ENCODE assay signal across 8 cellular contexts in the genomic region with DNA sequence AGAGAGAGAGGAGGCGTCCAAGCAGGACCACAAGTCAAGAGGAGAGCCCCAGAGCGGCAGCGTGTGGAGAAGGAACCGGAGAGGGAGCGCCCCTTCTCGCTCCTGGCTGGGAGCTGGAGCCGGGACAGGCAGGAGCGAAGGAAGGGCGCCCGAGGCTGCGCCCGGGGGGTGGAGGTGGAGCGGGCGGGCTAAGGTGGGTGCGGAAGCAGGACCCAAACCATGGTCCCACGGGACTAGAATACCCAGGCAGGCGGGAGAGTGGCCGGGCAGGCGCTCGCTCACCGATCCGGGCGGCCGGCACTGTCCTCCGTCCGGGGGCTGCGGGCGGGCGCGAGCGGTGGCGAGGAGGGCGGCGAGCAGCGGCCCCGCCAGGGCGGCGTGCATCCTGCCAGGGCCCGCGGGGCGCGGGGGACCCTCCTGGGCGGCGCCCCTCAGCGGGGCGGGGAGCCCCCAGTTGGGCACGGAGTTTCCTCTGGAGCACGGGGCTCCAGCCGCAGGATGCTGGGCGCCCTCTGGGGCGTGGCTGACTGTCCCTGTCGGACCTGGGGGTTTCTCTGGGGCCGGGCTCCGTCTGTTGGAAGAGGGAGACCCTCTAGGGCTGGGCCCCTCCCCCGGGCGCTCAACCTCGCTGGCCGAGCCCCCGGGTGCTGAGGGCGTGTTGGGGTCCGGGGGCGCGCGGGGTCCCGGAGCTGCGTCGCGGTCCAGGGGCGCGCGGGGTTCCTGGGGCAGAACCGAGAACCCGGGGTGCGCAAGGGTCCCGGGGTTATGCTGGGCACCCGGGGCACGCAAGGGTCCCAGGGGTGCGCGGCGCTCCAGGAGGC. TPM values are rescaled to one million over a fixed set of nuclear protein-coding genes. Genes with fewer than 3 reads are reported as not detected.
DNase-seq lines count a peak whose midpoint lies in the region; ATAC-seq and TF ChIP-seq lines count a peak whose summit lies in the region.

No MANE protein-coding gene starts in this region.

- DNase-seq in activated naive CD8-positive, alpha-beta T cell treated with anti-CD3 and anti-CD28 coated beads for 36 hours, result no peak
- DNase-seq in iPS-NIHi11 (ENCODE audit: low spot score), result peak; percentile 58
- no peak for DNase-seq in smooth muscle cell (lab: John Stamatoyannopoulos, UW; ENCODE audit: unreplicated experiment)
- DNase-seq in globus pallidus (ENCODE audit: low spot score), result no peak
- no peak for DNase-seq in nucleus accumbens (lab: John Stamatoyannopoulos, UW)

- H3K9me3 Mint-ChIP-seq in activated naive CD8-positive, alpha-beta T cell treated with anti-CD3 and anti-CD28 coated beads for 36 hours, result no peaks in the 10 kb centered on the region

- H3F3A ChIP-seq in smooth muscle cell (ENCODE audit: low read depth), result no peaks in the 10 kb centered on the region

- H4K20me1 ChIP-seq in smooth muscle cell (ENCODE audit: low read depth), result peaks cover 25% of the 10 kb centered on the region

- H2AFZ ChIP-seq in smooth muscle cell (ENCODE audit: low read depth), result peak overlapping the region; percentile 81

- TF ChIP-seq CTCF in HEK293 (tag by site-specific recombination; IDR thresholded peaks at IDR 0.05) (peak; percentile 43; the same call in 1 of the 2 replicates), smooth muscle cell (IDR thresholded peaks at IDR 0.05; ENCODE audit: borderline replicate concordance, insufficient read depth, poor library complexity, severe bottlenecking) (no peak)

- H3K79me2 ChIP-seq in smooth muscle cell (ENCODE audit: low read depth), result peaks cover 4% of the 10 kb centered on the region

- H3K9ac ChIP-seq in smooth muscle cell (ENCODE audit: low read depth), result no peak overlapping the region

- ATAC-seq in GM19023 (IDR thresholded peaks at IDR 0.05; ENCODE audit: unreplicated experiment) (no peak), GM18519 (IDR thresholded peaks at IDR 0.05; ENCODE audit: low FRiP score, unreplicated experiment) (no peak)

- H3K4me1 ChIP-seq in HEK293 (ENCODE audit: control insufficient read depth, insufficient read depth, low read length) (peaks cover 11% of the 10 kb centered on the region), smooth muscle cell (ENCODE audit: low read depth) (peaks cover 11% of the 10 kb centered on the region)

- peaks cover 5% of the 10 kb centered on the region for H3K4me1 Mint-ChIP-seq in activated naive CD8-positive, alpha-beta T cell treated with anti-CD3 and anti-CD28 coated beads for 36 hours

- H3K9me3 ChIP-seq in HEK293 (ENCODE audit: control insufficient read depth, insufficient read depth, low read depth, low read length) (no peaks in the 10 kb centered on the region), smooth muscle cell (replicated peaks; ENCODE audit: low read depth) (no peaks in the 10 kb centered on the region)

- H3K36me3 Mint-ChIP-seq in activated naive CD8-positive, alpha-beta T cell treated with anti-CD3 and anti-CD28 coated beads for 36 hours, result no peaks in the 10 kb centered on the region

- CTCF ChIA-PET in HEK293 (lab: Yijun Ruan, JAX), result interaction anchor here (0.6 to 8.5 kb wide), 19 partner anchors 10 to 258 kb away, joined by 3 to 151 read pairs (median 8); no protein-coding TSS in a partner anchor

- POLR2A ChIA-PET in HEK293 (lab: Yijun Ruan, JAX), result interaction anchor here (0.8 kb wide), 1 partner anchor 22 kb away, joined by 3 read pairs; no protein-coding TSS in a partner anchor

- peak overlapping the region; percentile 98 for H3K4me2 ChIP-seq in smooth muscle cell

- H3K27me3 ChIP-seq in smooth muscle cell (ENCODE audit: low read depth), result peaks cover 38% of the 10 kb centered on the region

- H3K27me3 Mint-ChIP-seq in activated naive CD8-positive, alpha-beta T cell treated with anti-CD3 and anti-CD28 coated beads for 36 hours, result peaks cover 55% of the 10 kb centered on the region

- peak overlapping the region; percentile 53 for H3K4me3 ChIP-seq in HEK293 (ENCODE audit: low read depth, low read length)
- peak overlapping the region; percentile 72 for H3K4me3 ChIP-seq in smooth muscle cell

- H3K27ac ChIP-seq in HEK293 (ENCODE audit: extremely low read depth, low read depth, low read length), result peak overlapping the region; percentile 81; the same call in 1 of the 2 replicates
- H3K27ac ChIP-seq in smooth muscle cell (ENCODE audit: low read depth), result no peak overlapping the region

- 2% methylated on average over 13 of the region's 80 CpGs for WGBS in smooth muscle cell (ENCODE audit: low lambda C conversion rate)

- no peak overlapping the region for H3K27ac Mint-ChIP-seq in activated naive CD8-positive, alpha-beta T cell treated with anti-CD3 and anti-CD28 coated beads for 36 hours

- H3K4me3 Mint-ChIP-seq in activated naive CD8-positive, alpha-beta T cell treated with anti-CD3 and anti-CD28 coated beads for 36 hours, result peak overlapping the region; percentile 58

- peaks cover 0 to 11% of the 10 kb centered on the region in 2 experiments; a peak in 1 of 3 replicates for H3K36me3 ChIP-seq in HEK293 (ENCODE audit: control insufficient read depth in 2 of 2, insufficient read depth in 1 of 2, low read length in 2 of 2)
- H3K36me3 ChIP-seq in smooth muscle cell (ENCODE audit: low read depth), result no peaks in the 10 kb centered on the region

TF ChIP-seq in HEK293, 187 proteins besides CTCF, POLR2A, EP300 and RAD21 (continues in another document):
- TF ChIP-seq HIC1 (tag by site-specific recombination; IDR thresholded peaks at IDR 0.05) (peak; percentile 28; the same call in 1 of the 2 replicates), ZBTB8A (tag by site-specific recombination; IDR thresholded peaks at IDR 0.05) (peak; percentile 91), ZNF792 (tag by site-specific recombination; IDR thresholded peaks at IDR 0.05) (no peak), ZEB2 (tag by site-specific recombination; IDR thresholded peaks at IDR 0.05) (peak; percentile 51; the same call in 1 of the 2 replicates), ZNF24 (tag by site-specific recombination; IDR thresholded peaks at IDR 0.05) (no peak), ZNF571 (tag by site-specific recombination; IDR thresholded peaks at IDR 0.05) (no peak), ZBTB6 (tag by site-specific recombination; IDR thresholded peaks at IDR 0.05) (peak; percentile 96), KLF1 (tag by site-specific recombination; IDR thresholded peaks at IDR 0.05) (no peak), ZNF501 (tag by site-specific recombination; IDR thresholded peaks at IDR 0.05) (0 out of 2 replicates have a peak, but pooled peaks have one; percentile 46), ZNF76 (tag by site-specific recombination; IDR thresholded peaks at IDR 0.05; ENCODE audit: borderline replicate concordance, low read depth) (0 out of 2 replicates have a peak, but pooled peaks have one; percentile 1), ZNF155 (tag by site-specific recombination; IDR thresholded peaks at IDR 0.05) (no peak), IKZF3 (tag by site-specific recombination; IDR thresholded peaks at IDR 0.05) (peak; percentile 75), ZBTB21 (tag by site-specific recombination; IDR thresholded peaks at IDR 0.05) (no peak), ZBTB17 (tag by site-specific recombination; IDR thresholded peaks at IDR 0.05) (peak; percentile 94), ZBTB20 (tag by site-specific recombination; IDR thresholded peaks at IDR 0.05) (peak; percentile 53), ZNF248 (tag by site-specific recombination; IDR thresholded peaks at IDR 0.05) (no peak), ZNF596 (tag by site-specific recombination; IDR thresholded peaks at IDR 0.05) (peak; percentile 42; the same call in 1 of the 2 replicates), SP2 (tag by site-specific recombination; IDR thresholded peaks at IDR 0.05) (peak; percentile 27; the same call in 1 of the 2 replicates), ZNF223 (tag by site-specific recombination; IDR thresholded peaks at IDR 0.05) (peak; percentile 45; the same call in 1 of the 2 replicates), BCL11A (tag by site-specific recombination; IDR thresholded peaks at IDR 0.05; ENCODE audit: low read depth) (peak; percentile 36; the same call in 1 of the 2 replicates), KLF17 (tag by site-specific recombination; IDR thresholded peaks at IDR 0.05) (peak; percentile 81)

RNA-seq across cellular contexts. Expression of gene TRABD2B, which starts 0.6 kb away (rescaled TPM):
- total RNA-seq in activated naive CD8-positive, alpha-beta T cell treated with anti-CD3 and anti-CD28 coated beads for 36 hours, result not detected
- total RNA-seq in smooth muscle cell, result 0.81 and 0.94 TPM in 2 replicates
- 4.8 and 4.9 TPM in 2 replicates for polyA plus RNA-seq in smooth muscle cell
